In genomic region chr2:218301176-218301819, GRCh38 we compare ENCODE assay signal across 9 cellular contexts. TPM values are rescaled to one million over a fixed set of nuclear protein-coding genes. Genes with fewer than 3 reads are reported as not detected.
DNase-seq lines count a peak whose midpoint lies in the region; ATAC-seq and TF ChIP-seq lines count a peak whose summit lies in the region.
"Had no signal": no experiment of that assay in that cellular context is flagged by ENCODE, and none has a peak within 500 bp of the region (broad histone marks: within the 10 kb centered on the region; RNA-seq: fewer than 3 reads in every experiment).

No MANE protein-coding gene starts in this region.

- DNase-seq in COLO829 (ENCODE audit: low spot score): peak; percentile 65
- peak; percentile 76 for DNase-seq in M059J (ENCODE audit: low read depth)
- DNase-seq in RPMI7951 (ENCODE audit: low read depth): peak; percentile 79
- peak; percentile 91 to 92 for DNase-seq in activated T-cell treated with anti-CD3 and anti-CD28 coated beads, Interleukin-2, amount 50 U/mL, for 48 hours
- peak; percentile 73 for DNase-seq in fibroblast of the conjunctiva (ENCODE audit: low read depth)
- DNase-seq in non-pigmented ciliary epithelial cell (ENCODE audit: low read depth): peak; percentile 49
- DNase-seq in testis: peak; percentile 94

- no peaks in the 10 kb centered on the region for H3K27me3 ChIP-seq in testis

- TF ChIP-seq POLR2A in testis (IDR thresholded peaks at IDR 0.05): no peak

- H3K27ac ChIP-seq in testis: no peak overlapping the region

- ATAC-seq in GM21723 (IDR thresholded peaks at IDR 0.05; ENCODE audit: unreplicated experiment): peak; percentile 84

- intact Hi-C loops in testis (cut with DNase I; ENCODE audit: low total_unique reads): no loop called here

- no peaks in the 10 kb centered on the region for H3K4me1 ChIP-seq in testis

- 15 to 18% methylated on average over 9 of the region's 9 CpGs for WGBS in testis, 2 donors

- H3K36me3 ChIP-seq in testis (ENCODE audit: low read depth, missing control alignments): no peaks in the 10 kb centered on the region

- H3K9me3 ChIP-seq in testis: no peaks in the 10 kb centered on the region

- peak; percentile 98 to 99 (median 98) for TF ChIP-seq CTCF in testis (IDR thresholded peaks at IDR 0.05)

- H3K4me3 ChIP-seq in testis: no peak overlapping the region

RNA-seq across cellular contexts. Expression of gene TMBIM1, which starts 9.0 kb away (rescaled TPM):
- total RNA-seq in M059J (2014; rRNA removed; shearing (Covaris generic)): 89.2 and 132 TPM in 2 replicates
- 151 and 154 TPM in 2 replicates for total RNA-seq in RPMI7951 (2014; rRNA removed; shearing (Covaris generic))
- total RNA-seq in testis: 10 to 100 TPM; 59.9 to 81.0 TPM
- 77.6 TPM for polyA plus RNA-seq in testis (ENCODE audit: insufficient read depth, low read depth, low replicate concordance)

RNA-seq across cellular contexts. Expression of gene PNKD, which starts 31.0 kb away (rescaled TPM):
- total RNA-seq in M059J (2014; rRNA removed; shearing (Covaris generic)): 55.2 and 59.2 TPM in 2 replicates
- total RNA-seq in RPMI7951 (2014; rRNA removed; shearing (Covaris generic)): 85.5 and 98.8 TPM in 2 replicates
- total RNA-seq in testis: 10 to 100 TPM; 79.3 to 84.2 TPM
- polyA plus RNA-seq in testis (ENCODE audit: insufficient read depth, low read depth, low replicate concordance): 90.7 TPM

RNA-seq across cellular contexts. Expression of gene AAMP, which starts 31.4 kb away (rescaled TPM):
- 108 and 153 TPM in 2 replicates for total RNA-seq in M059J (2014; rRNA removed; shearing (Covaris generic))
- total RNA-seq in RPMI7951 (2014; rRNA removed; shearing (Covaris generic)): 126 and 163 TPM in 2 replicates
- total RNA-seq in testis: 100 to 1,000 TPM; 154 to 177 TPM
- 112 TPM for polyA plus RNA-seq in testis (ENCODE audit: insufficient read depth, low read depth, low replicate concordance)

RNA-seq across cellular contexts. Expression of gene GPBAR1, which starts 40.5 kb away (rescaled TPM):
- 0.37 TPM in 1 of 2 replicates, not detected in the other for total RNA-seq in M059J (2014; rRNA removed; shearing (Covaris generic))
- total RNA-seq in RPMI7951 (2014; rRNA removed; shearing (Covaris generic)): 0.12 TPM in 1 of 2 replicates, not detected in the other
- 1 to 10 TPM; 1.5 to 1.8 TPM for total RNA-seq in testis
- polyA plus RNA-seq in testis (ENCODE audit: insufficient read depth, low read depth, low replicate concordance): 3.4 TPM

RNA-seq across cellular contexts. Expression of gene CATIP, which starts 55.4 kb away (rescaled TPM):
- total RNA-seq in M059J (2014; rRNA removed; shearing (Covaris generic)): not detected in 2 replicates
- total RNA-seq in RPMI7951 (2014; rRNA removed; shearing (Covaris generic)): not detected in 2 replicates
- total RNA-seq in testis: 1 to 10 TPM; 2.0 to 5.7 TPM
- polyA plus RNA-seq in testis (ENCODE audit: insufficient read depth, low read depth, low replicate concordance): 19.6 TPM
- total RNA-seq: T-helper 1 cell treated with Interleukin-12 subunit alpha and Interleukin-12 subunit beta and Interleukin-4 antibody, amounts not matched to agents 30 ng/mL and 1 ng/mL, for 36 hours had no signal
